Comparison of ENCODE assay signal across 13 cellular contexts in the genomic region with DNA sequence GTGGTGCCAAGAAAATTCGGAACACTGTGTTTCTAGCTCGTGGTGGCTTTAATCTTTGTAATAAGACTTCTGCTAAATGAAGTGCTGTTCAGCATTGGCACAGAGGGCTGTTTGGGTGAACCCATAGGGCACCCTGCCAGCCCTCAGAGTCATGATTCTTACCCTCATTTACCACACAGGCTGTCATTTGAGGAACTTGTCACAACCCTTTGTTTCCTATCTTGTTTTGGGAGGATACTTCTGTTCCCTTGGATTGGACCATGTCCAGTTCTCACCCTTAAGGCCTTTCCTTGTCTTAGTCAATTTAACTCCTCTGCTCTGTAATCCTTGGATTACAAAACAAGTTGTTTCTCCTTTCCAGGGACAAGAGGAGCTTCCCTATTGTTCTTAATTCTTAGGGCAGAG.
DNase-seq lines count a peak whose midpoint lies in the region; ATAC-seq and TF ChIP-seq lines count a peak whose summit lies in the region.
"Had no signal": no experiment of that assay in that cellular context is flagged by ENCODE, and none has a peak within 500 bp of the region (broad histone marks: within the 10 kb centered on the region; RNA-seq: fewer than 3 reads in every experiment).

No MANE protein-coding gene starts in this region.

- in situ Hi-C loops in GM23248 (cut with MboI) (no loop called here), gastrocnemius medialis (cut with MboI; ENCODE audit: low sequenced_read_pairs in 4 of 4) (no loop called here), GM13976 (cut with MboI; ENCODE audit: low sequenced_read_pairs, unreplicated experiment) (no loop called here)

- no peaks in the 10 kb centered on the region for H3K9me3 ChIP-seq in GM23248 (ENCODE audit: low read depth)
- H3K9me3 ChIP-seq in gastrocnemius medialis, result no peaks in the 10 kb centered on the region
- H3K9me3 ChIP-seq in spleen, result no peaks in the 10 kb centered on the region
- H3K9me3 ChIP-seq: colonic mucosa had no signal

- H3K4me3 ChIP-seq in GM23248 (no peak overlapping the region), gastrocnemius medialis (no peak overlapping the region), spleen (no peak overlapping the region)
- H3K4me3 ChIP-seq: colonic mucosa, GM23338 had no signal

- no peaks in the 10 kb centered on the region; the same call in 1 of the 2 replicates for H3K9me2 ChIP-seq in GM23248 (ENCODE audit: insufficient read depth)

- H3K36me3 ChIP-seq in GM23248 (ENCODE audit: low read depth), result no peaks in the 10 kb centered on the region
- H3K36me3 ChIP-seq in gastrocnemius medialis, result no peaks in the 10 kb centered on the region
- no peaks in the 10 kb centered on the region for H3K36me3 ChIP-seq in spleen
- H3K36me3 ChIP-seq: colonic mucosa, WERI-Rb-1 had no signal

- peak in 1 of 2 donors; percentile 23 for ATAC-seq in gastrocnemius medialis

- TF ChIP-seq CTCF in gastrocnemius medialis (IDR thresholded peaks at IDR 0.05 in 4 of 5, conservative IDR thresholded peaks at IDR 0.05 in 1 of 5) (no peak), spleen (IDR thresholded peaks at IDR 0.05 in 8 of 11, conservative IDR thresholded peaks at IDR 0.05 in 3 of 11) (no peak), GM13976 (IDR thresholded peaks at IDR 0.05; ENCODE audit: borderline replicate concordance, control extremely low read depth, extremely low read depth, insufficient read depth, missing control alignments) (no peak)

- H3K27me3 ChIP-seq in GM23248 (replicated peaks; ENCODE audit: insufficient read depth), result no peaks in the 10 kb centered on the region
- H3K27me3 ChIP-seq in gastrocnemius medialis, result peaks cover 0 to 5% (median 0%) of the 10 kb centered on the region in 3 donors
- H3K27me3 ChIP-seq in spleen (replicated peaks in 1 of 7), result peaks cover 0 to 10% (median 0%) of the 10 kb centered on the region in 7 donors
- H3K27me3 ChIP-seq: colonic mucosa had no signal

- H3K79me2 ChIP-seq in GM23248 (ENCODE audit: insufficient read depth), result no peaks in the 10 kb centered on the region

- H3F3A ChIP-seq in GM23248 (ENCODE audit: insufficient read depth), result peaks cover 24% of the 10 kb centered on the region

- 16 to 23% methylated on average over 2 of the region's 2 CpGs for WGBS in GM23248 (ENCODE audit: low coverage in 1 of 2, low lambda C conversion rate in 2 of 2, missing lambda C conversion rate in 2 of 2), 2 experiments
- WGBS in spleen, 5 donors, result 9 to 21% (median 12%) methylated on average over 2 of the region's 2 CpGs

- intact Hi-C loops in head of caudate nucleus (cut with DNase I) (loop anchor here (10.0 kb wide), 1 partner anchor 1860 kb away; no protein-coding TSS in a partner anchor), gastrocnemius medialis (cut with DNase I; ENCODE audit: low total_unique reads) (no loop called here), spleen (cut with DNase I; ENCODE audit: low total_unique reads) (no loop called here)

- H3K4me1 ChIP-seq in GM23248 (ENCODE audit: insufficient read depth), result peaks cover 35% of the 10 kb centered on the region
- H3K4me1 ChIP-seq in gastrocnemius medialis, result peaks cover 3 to 6% of the 10 kb centered on the region in 2 donors
- peaks cover 6 to 43% (median 22%) of the 10 kb centered on the region in 6 donors for H3K4me1 ChIP-seq in spleen
- H3K4me1 ChIP-seq: colonic mucosa had no signal

- no peak overlapping the region for H3K4me2 ChIP-seq in GM23248 (ENCODE audit: unreplicated experiment)
- H3K4me2 ChIP-seq: GM23338 had no signal

- no peaks in the 10 kb centered on the region for H4K20me1 ChIP-seq in GM23248 (ENCODE audit: insufficient read depth)

- no peak overlapping the region for H2AFZ ChIP-seq in GM23248
- H2AFZ ChIP-seq: GM23338 had no signal

- H3K27ac ChIP-seq in GM23248, result no peak overlapping the region
- H3K27ac ChIP-seq in gastrocnemius medialis, result peak overlapping the region in 3 of 4 donors; percentile 2 to 39 (median 24)
- no peak overlapping the region for H3K27ac ChIP-seq in spleen
- H3K27ac ChIP-seq: colonic mucosa, WERI-Rb-1 had no signal

- DNase-seq in GM23248, result peak; percentile 54
- DNase-seq in OCI-M1 (lab: John Stamatoyannopoulos, UW), result peak; percentile 79
- peak in 39 of 42 donors; percentile 10 to 71 (median 46) for DNase-seq in head of caudate nucleus
- DNase-seq in gastrocnemius medialis, result peak; percentile 31 to 54
- DNase-seq in activated CD8-positive, alpha-beta memory T cell treated with anti-CD3 and anti-CD28 coated beads, Interleukin-2, amount 50 U/mL, for 48 hours, result no peak
- DNase-seq in spleen, result no peak
- no peak for DNase-seq in GM13976 (ENCODE audit: low spot score)
- DNase-seq in GM19240 (ENCODE audit: insufficient read length, low spot score), result no peak
- DNase-seq: colonic mucosa; stimulated activated CD4-positive, alpha-beta T cell treated with anti-CD3 and anti-CD28 coated beads, Interleukin-4, amount 100 ng/mL, for 4 hours; trophoblast cell; WERI-Rb-1 had no signal

- H3K9ac ChIP-seq in GM23248, result no peak overlapping the region

- no peak for TF ChIP-seq POLR2A in gastrocnemius medialis (IDR thresholded peaks at IDR 0.05)
- TF ChIP-seq POLR2A in spleen (IDR thresholded peaks at IDR 0.05), result no peak

Comparison
In these comparisons a context has a peak if more than half of its experiments do, and no peak if none do; other contexts are left out.
1. DNase-seq: peak in GM23248 (single experiment), OCI-M1 (single experiment), head of caudate nucleus (39 of 42) and gastrocnemius medialis (2 of 2); none in activated CD8-positive, alpha-beta memory T cell treated with anti-CD3 and anti-CD28 coated beads, Interleukin-2, amount 50 U/mL, for 48 hours (single experiment), spleen (single experiment), GM13976 (single experiment) and GM19240 (single experiment).
2. H3K27ac ChIP-seq: peak in gastrocnemius medialis (3 of 4); none in GM23248 (single experiment) and spleen (0 of 8).